9 cellular contexts compared by ENCODE assay signal in genomic region chr10:47311193-47311899, GRCh38. TPM values are rescaled to one million over a fixed set of nuclear protein-coding genes. Genes with fewer than 3 reads are reported as not detected.
DNase-seq lines count a peak whose midpoint lies in the region; ATAC-seq and TF ChIP-seq lines count a peak whose summit lies in the region.
"Had no signal": no experiment of that assay in that cellular context is flagged by ENCODE, and none has a peak within 500 bp of the region (broad histone marks: within the 10 kb centered on the region; RNA-seq: fewer than 3 reads in every experiment).

No MANE protein-coding gene starts in this region.

- ATAC-seq in HG02642 (IDR thresholded peaks at IDR 0.05; ENCODE audit: poor library complexity, unreplicated experiment) = no peak
- no peak for ATAC-seq in HG03095 (IDR thresholded peaks at IDR 0.05; ENCODE audit: unreplicated experiment)

- no peak overlapping the region for H3K4me3 Mint-ChIP-seq in Calu3 (ENCODE audit: low read depth, unreplicated experiment)
- H3K4me3 Mint-ChIP-seq in activated CD4-positive, alpha-beta memory T cell treated with anti-CD3 and anti-CD28 coated beads for 36 hours = peak overlapping the region; percentile 13

- no peak overlapping the region for H3K27ac Mint-ChIP-seq in Calu3 (ENCODE audit: unreplicated experiment)
- peak overlapping the region; percentile 51 for H3K27ac Mint-ChIP-seq in activated CD4-positive, alpha-beta memory T cell treated with anti-CD3 and anti-CD28 coated beads for 36 hours

- DNase-seq in Calu3 = peak; percentile 67
- peak; percentile 74 for DNase-seq in NCI-H1105 treated with DMSO at 0.1 percent for 48 hours (lab: John Stamatoyannopoulos, UW)
- peak; percentile 57 for DNase-seq in activated CD4-positive, alpha-beta memory T cell treated with anti-CD3 and anti-CD28 coated beads for 36 hours
- peak; percentile 26 for DNase-seq in left kidney (ENCODE audit: low read depth, low spot score)
- no peak for DNase-seq in coronary artery (ENCODE audit: low spot score)
- DNase-seq in NCI-H1694 (lab: John Stamatoyannopoulos, UW) = no peak

- no peaks in the 10 kb centered on the region for H3K4me1 Mint-ChIP-seq in Calu3 (ENCODE audit: low read depth, unreplicated experiment)
- peaks cover 24% of the 10 kb centered on the region for H3K4me1 Mint-ChIP-seq in activated CD4-positive, alpha-beta memory T cell treated with anti-CD3 and anti-CD28 coated beads for 36 hours (ENCODE audit: low read depth)

- CTCF ChIA-PET in Calu3 (lab: Charles Lee) = interaction anchor here (0.5 to 3.1 kb wide), 10 partner anchors 8 to 318 kb away, joined by 3 to 81 read pairs (median 4); no protein-coding TSS in a partner anchor
- CTCF ChIA-PET in activated CD4-positive, alpha-beta memory T cell treated with anti-CD3 and anti-CD28 coated beads for 36 hours (lab: Charles Lee) = interaction anchor here (0.6 to 9.8 kb wide), 33 partner anchors 9 to 318 kb away, joined by 3 to 369 read pairs (median 4); partner anchors contain the start of gene GDF10

- no peak overlapping the region for H3K4me3 ChIP-seq in coronary artery

- H3K27me3 Mint-ChIP-seq in Calu3 (ENCODE audit: unreplicated experiment) = peaks cover 47% of the 10 kb centered on the region
- no peaks in the 10 kb centered on the region for H3K27me3 Mint-ChIP-seq in activated CD4-positive, alpha-beta memory T cell treated with anti-CD3 and anti-CD28 coated beads for 36 hours

- no TSS peak for BruUV-seq in Calu3 (replicated peaks; lab: Mats Ljungman, UMichigan)

- POLR2A ChIA-PET in activated CD4-positive, alpha-beta memory T cell treated with anti-CD3 and anti-CD28 coated beads for 36 hours (lab: Charles Lee) = interaction anchor here (1.0 kb wide), 1 partner anchor 264 kb away, joined by 7 read pairs; no protein-coding TSS in a partner anchor

- no peak for TF ChIP-seq CTCF in Calu3 (IDR thresholded peaks at IDR 0.05; ENCODE audit: unreplicated experiment)
- no peak for TF ChIP-seq CTCF in coronary artery (IDR thresholded peaks at IDR 0.05)

- intact Hi-C loops in Calu3 (cut with micrococcal nuclease; ENCODE audit: unreplicated experiment) = no loop called here
- intact Hi-C loops in activated CD4-positive, alpha-beta memory T cell treated with anti-CD3 and anti-CD28 coated beads for 36 hours (cut with micrococcal nuclease) = loop anchor here (5.0 kb wide), 1 partner anchor 144 kb away; no protein-coding TSS in a partner anchor

- no peaks in the 10 kb centered on the region for H3K36me3 Mint-ChIP-seq in Calu3 (ENCODE audit: insufficient read depth, unreplicated experiment)
- H3K36me3 Mint-ChIP-seq in activated CD4-positive, alpha-beta memory T cell treated with anti-CD3 and anti-CD28 coated beads for 36 hours = no peaks in the 10 kb centered on the region

- H3K27ac ChIP-seq in coronary artery = no peak overlapping the region

- no peaks in the 10 kb centered on the region for H3K9me3 Mint-ChIP-seq in Calu3 (ENCODE audit: low read depth, unreplicated experiment)
- H3K9me3 Mint-ChIP-seq in activated CD4-positive, alpha-beta memory T cell treated with anti-CD3 and anti-CD28 coated beads for 36 hours = no peaks in the 10 kb centered on the region

RNA-seq across cellular contexts. Expression of gene GDF2, which starts 10.9 kb away (rescaled TPM):
- not detected in 2 replicates for total RNA-seq in Calu3 (2022)
- total RNA-seq in activated CD4-positive, alpha-beta memory T cell treated with anti-CD3 and anti-CD28 coated beads for 36 hours = not detected
- total RNA-seq: epithelial cell of proximal tubule had no signal

RNA-seq across cellular contexts. Expression of gene GDF10, which starts 11.3 kb away (rescaled TPM):
- total RNA-seq in Calu3 (2022) = not detected in 2 replicates
- total RNA-seq in activated CD4-positive, alpha-beta memory T cell treated with anti-CD3 and anti-CD28 coated beads for 36 hours = under 1 TPM; 0.50 to 0.56 TPM
- total RNA-seq: epithelial cell of proximal tubule had no signal

RNA-seq across cellular contexts. Expression of gene RBP3, which starts 36.8 kb away (rescaled TPM):
- not detected in 2 replicates for total RNA-seq in Calu3 (2022)
- total RNA-seq in activated CD4-positive, alpha-beta memory T cell treated with anti-CD3 and anti-CD28 coated beads for 36 hours = not detected
- total RNA-seq: epithelial cell of proximal tubule had no signal

Comparison
In these comparisons a context has a peak if more than half of its experiments do, and no peak if none do; other contexts are left out.
1. DNase-seq: peak in Calu3 (single experiment), NCI-H1105 treated with DMSO at 0.1 percent for 48 hours (single experiment), activated CD4-positive, alpha-beta memory T cell treated with anti-CD3 and anti-CD28 coated beads for 36 hours (single experiment) and left kidney (single experiment); none in coronary artery (single experiment) and NCI-H1694 (single experiment).